Comparison of ENCODE assay signal across 19 cellular contexts in genomic region chr20:24768226-24768625, GRCh38.
DNase-seq lines count a peak whose midpoint lies in the region; ATAC-seq and TF ChIP-seq lines count a peak whose summit lies in the region.
"Had no signal": no experiment of that assay in that cellular context is flagged by ENCODE, and none has a peak within 500 bp of the region (broad histone marks: within the 10 kb centered on the region; RNA-seq: fewer than 3 reads in every experiment).

No MANE protein-coding gene starts in this region.

- no peak overlapping the region for H3K9ac ChIP-seq in BLaER1 treated with 17β-estradiol and CSF1 and Interleukin-3, amounts not matched to agents 10 nM and 100 nM
- H3K9ac ChIP-seq in PC-3 (ENCODE audit: low read length): no peak overlapping the region

- ATAC-seq in PC-3: no peak
- ATAC-seq in GM18519 (IDR thresholded peaks at IDR 0.05; ENCODE audit: low FRiP score, unreplicated experiment): no peak
- ATAC-seq: left colon had no signal

- H3K36me3 ChIP-seq in BLaER1 treated with 17β-estradiol and CSF1 and Interleukin-3, amounts not matched to agents 10 nM and 100 nM: no peaks in the 10 kb centered on the region
- H3K36me3 ChIP-seq in PC-3 (ENCODE audit: low read depth, low read length): no peaks in the 10 kb centered on the region
- H3K36me3 ChIP-seq: upper lobe of left lung had no signal

- no TSS peak for BruUV-seq in PC-3 (replicated peaks; lab: Mats Ljungman, UMichigan)

- no peaks in the 10 kb centered on the region for H3F3A ChIP-seq in PC-3 (ENCODE audit: low read length, unreplicated experiment)

- CTCF ChIA-PET in PC-3 (lab: Charles Lee): no interaction called here

- intact Hi-C loops in PC-3 (cut with micrococcal nuclease): no loop called here

- peaks cover 40 to 92% (median 89%) of the 10 kb centered on the region in 10 experiments for H3K4me1 ChIP-seq in BLaER1 treated with 17β-estradiol and CSF1 and Interleukin-3, amounts not matched to agents 10 nM and 100 nM
- H3K4me1 ChIP-seq in PC-3 (ENCODE audit: insufficient read depth, low read length): peaks cover 19% of the 10 kb centered on the region
- H3K4me1 ChIP-seq: Caco-2 had no signal

- H3K9me2 ChIP-seq in PC-3 (replicated peaks; ENCODE audit: low read length): no peaks in the 10 kb centered on the region

- POLR2A ChIA-PET in PC-3 (lab: Charles Lee; ENCODE audit: unreplicated experiment): no interaction called here

- no peak for TF ChIP-seq CTCF in PC-3 (conservative IDR thresholded peaks at IDR 0.05; ENCODE audit: low read depth, low read length)
- no peak for TF ChIP-seq CTCF in coronary artery (IDR thresholded peaks at IDR 0.05)

- DNase-seq in PC-3 (peak; percentile 28), coronary artery (ENCODE audit: low spot score) (peak; percentile 43), non-pigmented ciliary epithelial cell (ENCODE audit: low read depth) (peak; percentile 57), NCI-H1092 (lab: John Stamatoyannopoulos, UW) (no peak), NCI-H2196 (lab: John Stamatoyannopoulos, UW; ENCODE audit: unreplicated experiment) (no peak)
- DNase-seq: activated CD4-positive, alpha-beta T cell treated with anti-CD3 and anti-CD28 coated beads for 4 hours; activated naive CD4-positive, alpha-beta T cell treated with Interleukin-2 at 50 U/mL for 16 hours; anterior cingulate cortex; foreskin fibroblast; H7; NCI-H2029; NCI-H524 treated with DMSO at 0.1 percent for 48 hours; stimulated activated CD4-positive, alpha-beta T cell treated with anti-CD3 and anti-CD28 coated beads, Interleukin-15, amount 100 ng/mL, for 24 hours had no signal

- peak overlapping the region; percentile 21 to 95 (median 81); a peak in 21 of 22 replicates for H3K4me2 ChIP-seq in BLaER1 treated with 17β-estradiol and CSF1 and Interleukin-3, amounts not matched to agents 10 nM and 100 nM
- no peak overlapping the region for H3K4me2 ChIP-seq in PC-3 (ENCODE audit: low read length)

- H3K27me3 ChIP-seq in BLaER1 treated with 17β-estradiol and CSF1 and Interleukin-3, amounts not matched to agents 10 nM and 100 nM: peaks cover 0 to 8% (median 0%) of the 10 kb centered on the region in 11 experiments; a peak in 1 of 22 replicates
- H3K27me3 ChIP-seq in PC-3 (ENCODE audit: low read length): peaks cover 23% of the 10 kb centered on the region
- H3K27me3 ChIP-seq: upper lobe of left lung had no signal

- no peaks in the 10 kb centered on the region for H3K79me2 ChIP-seq in PC-3 (ENCODE audit: low read length)

- no peak overlapping the region for H3K4me3 ChIP-seq in BLaER1 treated with 17β-estradiol and CSF1 and Interleukin-3, amounts not matched to agents 10 nM and 100 nM
- H3K4me3 ChIP-seq in PC-3 (ENCODE audit: low read length) (no peak overlapping the region), coronary artery (no peak overlapping the region)
- H3K4me3 ChIP-seq: upper lobe of left lung had no signal

- no peak overlapping the region for H2AFZ ChIP-seq in PC-3 (ENCODE audit: low read length)

- H4K20me1 ChIP-seq in BLaER1 treated with 17β-estradiol and CSF1 and Interleukin-3, amounts not matched to agents 10 nM and 100 nM: no peaks in the 10 kb centered on the region
- H4K20me1 ChIP-seq in PC-3 (ENCODE audit: low read length): no peaks in the 10 kb centered on the region

- peak overlapping the region in 4 of 11 experiments; percentile 14 to 74 (median 33); a peak in 4 of 22 replicates for H3K27ac ChIP-seq in BLaER1 treated with 17β-estradiol and CSF1 and Interleukin-3, amounts not matched to agents 10 nM and 100 nM
- H3K27ac ChIP-seq in PC-3 (ENCODE audit: low read length): no peak overlapping the region
- no peak overlapping the region for H3K27ac ChIP-seq in coronary artery
- H3K27ac ChIP-seq: HL-60, upper lobe of left lung had no signal

- H3K9me3 ChIP-seq in BLaER1 treated with 17β-estradiol and CSF1 and Interleukin-3, amounts not matched to agents 10 nM and 100 nM (replicated peaks in 1 of 11): no peaks in the 10 kb centered on the region
- H3K9me3 ChIP-seq in PC-3 (ENCODE audit: low read length): no peaks in the 10 kb centered on the region
- H3K9me3 ChIP-seq: Caco-2, upper lobe of left lung had no signal

Comparison
In these comparisons a context has a peak if more than half of its experiments do, and no peak if none do; other contexts are left out.
1. DNase-seq: peak in PC-3 (single experiment), coronary artery (single experiment) and non-pigmented ciliary epithelial cell (single experiment); none in NCI-H1092 (single experiment) and NCI-H2196 (single experiment).